In genomic region chr2:166127217-166128155, GRCh38 we compare ENCODE assay signal across 1 cellular context.
TF ChIP-seq lines count a peak whose summit lies in the region.

Gene SCN1A (minus strand): TSS chr2:166128020. CDS start chr2:166073621, 54,399 bp downstream.

TF ChIP-seq in H1, 55 proteins besides CTCF, POLR2A, EP300 and RAD21:
- TF ChIP-seq MAFK (IDR thresholded peaks at IDR 0.05; ENCODE audit: low read depth, low read length): no peak
- no peak for TF ChIP-seq SP2 (IDR thresholded peaks at IDR 0.05; ENCODE audit: low read length)
- TF ChIP-seq CHD7 (IDR thresholded peaks at IDR 0.05; ENCODE audit: insufficient replicate concordance, low read length): no peak
- no peak for TF ChIP-seq JUN (IDR thresholded peaks at IDR 0.05; ENCODE audit: low read depth, low read length)
- TF ChIP-seq GTF2F1 (IDR thresholded peaks at IDR 0.05; ENCODE audit: borderline replicate concordance, low read depth, low read length): no peak
- no peak for TF ChIP-seq YY1 (IDR thresholded peaks at IDR 0.05; ENCODE audit: low read depth, low read length)
- no peak for TF ChIP-seq RXRA (IDR thresholded peaks at IDR 0.05; ENCODE audit: insufficient read depth, low read depth, low read length)
- no peak for TF ChIP-seq BCL11A (IDR thresholded peaks at IDR 0.05; ENCODE audit: low read depth in 2 of 2, low read length in 2 of 2)
- TF ChIP-seq CTBP2 (IDR thresholded peaks at IDR 0.05; ENCODE audit: borderline replicate concordance, insufficient read depth, insufficient read length, low read length): no peak
- TF ChIP-seq CREB1 (IDR thresholded peaks at IDR 0.05): no peak
- TF ChIP-seq SP1 (IDR thresholded peaks at IDR 0.05; ENCODE audit: low read depth, low read length): no peak
- TF ChIP-seq ATF3 (IDR thresholded peaks at IDR 0.05; ENCODE audit: insufficient read depth, low read depth, low read length): no peak
- TF ChIP-seq NANOG (IDR thresholded peaks at IDR 0.05; ENCODE audit: insufficient read depth, low read depth, low read length, poor library complexity, severe bottlenecking): no peak
- no peak for TF ChIP-seq EGR1 (IDR thresholded peaks at IDR 0.05; ENCODE audit: borderline replicate concordance, low read depth, low read length)
- TF ChIP-seq USF2 (IDR thresholded peaks at IDR 0.05; ENCODE audit: low read length): no peak
- TF ChIP-seq PHF8 (conservative IDR thresholded peaks at IDR 0.05; ENCODE audit: low read depth, low read length): no peak
- no peak for TF ChIP-seq MAX (IDR thresholded peaks at IDR 0.05)
- TF ChIP-seq E2F6 (IDR thresholded peaks at IDR 0.05): no peak
- TF ChIP-seq CBX5 (IDR thresholded peaks at IDR 0.05; ENCODE audit: low read depth, low read length): no peak
